Comparison of ENCODE assay signal across 9 cellular contexts in genomic region chr15:74785716-74786032, GRCh38. TPM values are rescaled to one million over a fixed set of nuclear protein-coding genes. Genes with fewer than 3 reads are reported as not detected.
DNase-seq lines count a peak whose midpoint lies in the region; ATAC-seq and TF ChIP-seq lines count a peak whose summit lies in the region.
"Had no signal": no experiment of that assay in that cellular context is flagged by ENCODE, and none has a peak within 500 bp of the region (broad histone marks: within the 10 kb centered on the region; RNA-seq: fewer than 3 reads in every experiment).

No MANE protein-coding gene starts in this region.

- H3K4me3 Mint-ChIP-seq in activated CD4-positive, alpha-beta T cell treated with anti-CD3 and anti-CD28 coated beads for 36 hours: peak overlapping the region; percentile 89
- peak overlapping the region; percentile 86 for H3K4me3 Mint-ChIP-seq in stimulated activated naive CD8-positive, alpha-beta T cell treated with anti-CD3 and anti-CD28 coated beads, Interleukin-15, Interleukin-2, amounts not matched to agents 100 ng/mL and 50 ng/mL, for 24 hours

- 44 to 59% methylated on average over 4 of the region's 4 CpGs for WGBS in esophagus squamous epithelium, 2 donors

- peak overlapping the region; percentile 94 for H3K4me3 ChIP-seq in SU-DHL-6 (ENCODE audit: insufficient read depth, low read length, poor library complexity, severe bottlenecking)
- peak overlapping the region in 3 of 4 donors; percentile 11 to 96 (median 84) for H3K4me3 ChIP-seq in esophagus squamous epithelium

- H3K9ac ChIP-seq in SU-DHL-6 (ENCODE audit: low read length): peak overlapping the region; percentile 99

- peaks cover 67% of the 10 kb centered on the region for H3K36me3 Mint-ChIP-seq in activated CD4-positive, alpha-beta T cell treated with anti-CD3 and anti-CD28 coated beads for 36 hours (ENCODE audit: low read depth)
- peaks cover 49% of the 10 kb centered on the region for H3K36me3 Mint-ChIP-seq in stimulated activated naive CD8-positive, alpha-beta T cell treated with anti-CD3 and anti-CD28 coated beads, Interleukin-15, Interleukin-2, amounts not matched to agents 100 ng/mL and 50 ng/mL, for 24 hours (ENCODE audit: low read depth)

- H3K27me3 ChIP-seq in SU-DHL-6 (ENCODE audit: low read length) (no peaks in the 10 kb centered on the region), esophagus squamous epithelium (no peaks in the 10 kb centered on the region)

- intact Hi-C loops in activated CD4-positive, alpha-beta T cell treated with anti-CD3 and anti-CD28 coated beads for 36 hours (cut with DNase I, micrococcal nuclease): loop anchor here (2.0 to 10.0 kb wide), 9 partner anchors 87 to 852 kb away; partner anchors contain the start of genes C15orf39 (in 1 of the 2), PML (in 1 of the 2), SCAMP2 (in 1 of the 2) and STOML1 (in 1 of the 2)
- intact Hi-C loops in esophagus squamous epithelium (cut with DNase I): no loop called here

- no peaks in the 10 kb centered on the region for H3K27me3 Mint-ChIP-seq in activated CD4-positive, alpha-beta T cell treated with anti-CD3 and anti-CD28 coated beads for 36 hours
- H3K27me3 Mint-ChIP-seq in stimulated activated naive CD8-positive, alpha-beta T cell treated with anti-CD3 and anti-CD28 coated beads, Interleukin-15, Interleukin-2, amounts not matched to agents 100 ng/mL and 50 ng/mL, for 24 hours: no peaks in the 10 kb centered on the region

- peaks cover 87% of the 10 kb centered on the region for H3F3A ChIP-seq in SU-DHL-6 (ENCODE audit: insufficient read depth)

- no peaks in the 10 kb centered on the region for H4K20me1 ChIP-seq in SU-DHL-6 (ENCODE audit: low read depth, low read length)

- peaks cover 50% of the 10 kb centered on the region for H3K4me1 Mint-ChIP-seq in activated CD4-positive, alpha-beta T cell treated with anti-CD3 and anti-CD28 coated beads for 36 hours
- H3K4me1 Mint-ChIP-seq in stimulated activated naive CD8-positive, alpha-beta T cell treated with anti-CD3 and anti-CD28 coated beads, Interleukin-15, Interleukin-2, amounts not matched to agents 100 ng/mL and 50 ng/mL, for 24 hours (ENCODE audit: low read depth): peaks cover 72% of the 10 kb centered on the region

- no peak for TF ChIP-seq POLR2A in esophagus squamous epithelium (IDR thresholded peaks at IDR 0.05)

- H3K4me1 ChIP-seq in esophagus squamous epithelium: peaks cover 82 to 92% (median 88%) of the 10 kb centered on the region in 3 donors

- TF ChIP-seq CTCF in SU-DHL-6 (IDR thresholded peaks at IDR 0.05; ENCODE audit: insufficient read depth, low read length, poor library complexity, severe bottlenecking) (no peak), esophagus squamous epithelium (IDR thresholded peaks at IDR 0.05) (no peak)

- H3K79me2 ChIP-seq in SU-DHL-6 (ENCODE audit: insufficient read depth, low read length): peaks cover 78% of the 10 kb centered on the region

- DNase-seq in activated CD4-positive, alpha-beta T cell treated with anti-CD3 and anti-CD28 coated beads for 36 hours: peak; percentile 76
- DNase-seq in activated CD4-positive, alpha-beta T cell treated with anti-CD3 and anti-CD28 coated beads, Interleukin-2, amount 50 U/mL, for 1 hour: no peak
- no peak for DNase-seq in esophagus squamous epithelium (lab: John Stamatoyannopoulos, UW)
- DNase-seq: NCI-H526 treated with DMSO at 0.1 percent for 48 hours had no signal

- H3K36me3 ChIP-seq in SU-DHL-6 (ENCODE audit: low read length): no peaks in the 10 kb centered on the region
- H3K36me3 ChIP-seq in esophagus squamous epithelium: no peaks in the 10 kb centered on the region

- H3K27ac ChIP-seq in SU-DHL-6 (ENCODE audit: low read depth, low read length) (peak overlapping the region; percentile 96), esophagus squamous epithelium (peak overlapping the region; percentile 89 to 99 (median 96))

- H3K9me3 ChIP-seq in SU-DHL-6 (ENCODE audit: insufficient read depth, low read length): no peaks in the 10 kb centered on the region
- H3K9me3 ChIP-seq in esophagus squamous epithelium: no peaks in the 10 kb centered on the region

- ATAC-seq in activated CD4-positive, alpha-beta T cell treated with anti-CD3 and anti-CD28 coated beads for 36 hours: no peak
- ATAC-seq in GM18873 (IDR thresholded peaks at IDR 0.05; ENCODE audit: low FRiP score, unreplicated experiment) (no peak), GM19035 (IDR thresholded peaks at IDR 0.05; ENCODE audit: unreplicated experiment) (no peak), HG03039 (IDR thresholded peaks at IDR 0.05; ENCODE audit: unreplicated experiment) (no peak)

- POLR2A ChIA-PET in activated CD4-positive, alpha-beta T cell treated with anti-CD3 and anti-CD28 coated beads for 36 hours (lab: Charles Lee): interaction anchor here (0.8 kb wide), 1 partner anchor 192 kb away, joined by 3 read pairs; no protein-coding TSS in a partner anchor

- CTCF ChIA-PET in activated CD4-positive, alpha-beta T cell treated with anti-CD3 and anti-CD28 coated beads for 36 hours (lab: Charles Lee): interaction anchor here (1.0 to 22.1 kb wide), 5 partner anchors 2 to 171 kb away, joined by 3 to 743 read pairs (median 74); partner anchors contain the start of gene CSK

- no peak overlapping the region for H2AFZ ChIP-seq in SU-DHL-6 (ENCODE audit: low read depth, low read length, severe bottlenecking)

- H3K9me2 ChIP-seq in SU-DHL-6 (replicated peaks; ENCODE audit: insufficient read depth, low read length): no peaks in the 10 kb centered on the region

- H3K4me2 ChIP-seq in SU-DHL-6 (ENCODE audit: low read depth, low read length, poor library complexity, severe bottlenecking): peak overlapping the region; percentile 73

- no peaks in the 10 kb centered on the region for H3K9me3 Mint-ChIP-seq in activated CD4-positive, alpha-beta T cell treated with anti-CD3 and anti-CD28 coated beads for 36 hours (ENCODE audit: low read depth)
- H3K9me3 Mint-ChIP-seq in stimulated activated naive CD8-positive, alpha-beta T cell treated with anti-CD3 and anti-CD28 coated beads, Interleukin-15, Interleukin-2, amounts not matched to agents 100 ng/mL and 50 ng/mL, for 24 hours: no peaks in the 10 kb centered on the region

- peak overlapping the region; percentile 100 for H3K27ac Mint-ChIP-seq in activated CD4-positive, alpha-beta T cell treated with anti-CD3 and anti-CD28 coated beads for 36 hours
- H3K27ac Mint-ChIP-seq in stimulated activated naive CD8-positive, alpha-beta T cell treated with anti-CD3 and anti-CD28 coated beads, Interleukin-15, Interleukin-2, amounts not matched to agents 100 ng/mL and 50 ng/mL, for 24 hours: peak overlapping the region; percentile 95

RNA-seq across cellular contexts. Expression of gene CSK, which starts 3.8 kb away (rescaled TPM):
- total RNA-seq in activated CD4-positive, alpha-beta T cell treated with anti-CD3 and anti-CD28 coated beads for 36 hours: 100 to 1,000 TPM; 229 to 272 TPM
- total RNA-seq in esophagus squamous epithelium: 100 to 1,000 TPM in 1 of 4 donors, 10 to 100 TPM in 3; 30.6 to 130 (median 45.2) TPM

RNA-seq across cellular contexts. Expression of gene LMAN1L, which starts 27.0 kb away (rescaled TPM):
- total RNA-seq in activated CD4-positive, alpha-beta T cell treated with anti-CD3 and anti-CD28 coated beads for 36 hours: under 1 TPM in 1 of 2 experiments, not detected in 1; 0.25 TPM
- under 1 TPM in 1 of 4 donors, not detected in 3; 0.18 TPM for total RNA-seq in esophagus squamous epithelium

RNA-seq across cellular contexts. Expression of gene CYP1A2, which starts 37.0 kb away (rescaled TPM):
- total RNA-seq in activated CD4-positive, alpha-beta T cell treated with anti-CD3 and anti-CD28 coated beads for 36 hours: not detected
- total RNA-seq in esophagus squamous epithelium: not detected

RNA-seq across cellular contexts. Expression of gene CPLX3, which starts 40.8 kb away (rescaled TPM):
- total RNA-seq in activated CD4-positive, alpha-beta T cell treated with anti-CD3 and anti-CD28 coated beads for 36 hours: under 1 TPM in 1 of 2 experiments, not detected in 1; 0.11 TPM
- under 1 TPM in 1 of 4 donors, not detected in 3; 0.11 TPM for total RNA-seq in esophagus squamous epithelium

RNA-seq across cellular contexts. Expression of gene ULK3, which starts 57.3 kb away (rescaled TPM):
- 10 to 100 TPM; 40.3 to 45.2 TPM for total RNA-seq in activated CD4-positive, alpha-beta T cell treated with anti-CD3 and anti-CD28 coated beads for 36 hours
- total RNA-seq in esophagus squamous epithelium: 100 to 1,000 TPM in 1 of 4 donors, 10 to 100 TPM in 3; 53.3 to 113 (median 60.9) TPM
